6 cellular contexts compared by ENCODE assay signal in genomic region chr11:43505171-43505570, GRCh38.
"Had no signal": no experiment of that assay in that cellular context is flagged by ENCODE, and none has a peak within 500 bp of the region (broad histone marks: within the 10 kb centered on the region; RNA-seq: fewer than 3 reads in every experiment).

No MANE protein-coding gene starts in this region.

- DNase-seq: KG1; NCI-H187 treated with DMSO at 0.1 percent for 48 hours; NCI-H2081; NCI-H2107; NCI-H510A; NK-92 treated with Interleukin-12 subunit alpha and Interleukin-12 subunit beta, amount 100 ng/mL, for 24 hours had no signal
